In the genomic region with DNA sequence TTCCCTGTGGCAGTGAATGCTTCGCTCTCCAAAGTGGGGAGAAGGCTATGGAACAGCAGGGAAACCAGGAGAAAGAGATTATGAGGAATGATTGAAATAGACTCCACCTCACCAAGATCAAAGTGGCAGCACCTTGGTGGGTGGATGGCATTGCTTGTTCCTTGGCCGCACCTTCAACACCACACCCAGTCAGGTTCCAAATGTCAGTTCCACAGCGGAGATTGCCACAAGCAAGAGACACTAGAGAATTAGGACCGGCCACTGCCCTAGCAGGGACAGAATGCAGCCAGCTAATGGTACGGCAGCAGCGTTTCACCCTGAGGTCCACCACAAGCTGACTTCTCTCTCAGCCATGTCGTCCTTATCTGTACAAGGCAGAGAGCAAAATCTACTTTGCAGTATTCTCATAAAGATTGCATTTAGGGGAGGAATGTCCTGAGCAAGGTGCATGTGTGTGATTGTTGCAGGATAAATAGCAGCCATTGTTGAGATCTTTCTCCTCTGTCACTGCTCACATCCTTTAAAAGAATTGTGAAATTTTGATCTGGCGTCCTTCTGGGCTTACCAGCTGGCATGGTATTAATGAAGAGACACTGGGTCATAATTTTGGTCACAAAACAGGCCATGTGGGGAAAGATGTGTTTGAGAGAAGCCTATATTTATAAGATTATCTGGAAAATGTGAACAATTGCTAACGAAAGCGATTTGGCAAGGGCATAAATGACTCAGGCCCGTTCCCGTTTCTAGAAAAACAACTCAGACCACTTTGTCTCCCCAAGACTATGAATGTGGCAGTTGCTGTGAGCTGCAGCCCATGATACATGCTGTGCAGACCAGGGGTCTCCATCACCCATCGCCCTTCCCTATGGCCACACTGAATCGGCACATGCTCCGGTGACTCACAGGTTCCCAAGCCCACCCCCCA, we compare ENCODE assay signal across 1 cellular context.
TF ChIP-seq lines count a peak whose summit lies in the region.

No MANE protein-coding gene starts in this region.

TF ChIP-seq in K562, 482 proteins besides CTCF, POLR2A, EP300 and RAD21 (continued from another document and continues in another):
- TF ChIP-seq, protein P1, sequence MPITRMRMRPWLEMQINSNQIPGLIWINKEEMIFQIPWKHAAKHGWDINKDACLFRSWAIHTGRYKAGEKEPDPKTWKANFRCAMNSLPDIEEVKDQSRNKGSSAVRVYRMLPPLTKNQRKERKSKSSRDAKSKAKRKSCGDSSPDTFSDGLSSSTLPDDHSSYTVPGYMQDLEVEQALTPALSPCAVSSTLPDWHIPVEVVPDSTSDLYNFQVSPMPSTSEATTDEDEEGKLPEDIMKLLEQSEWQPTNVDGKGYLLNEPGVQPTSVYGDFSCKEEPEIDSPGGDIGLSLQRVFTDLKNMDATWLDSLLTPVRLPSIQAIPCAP (CRISPR knock-in tag; IDR thresholded peaks at IDR 0.05; ENCODE audit: borderline replicate concordance) = no peak
- 0 out of 2 replicates have a peak, but pooled peaks have one; percentile 20 for TF ChIP-seq SOX6 (IDR thresholded peaks at IDR 0.05)
- no peak for TF ChIP-seq ZNF707 (CRISPR knock-in tag; conservative IDR thresholded peaks at IDR 0.05)
- TF ChIP-seq ARNT (IDR thresholded peaks at IDR 0.05) = no peak
- TF ChIP-seq SMARCE1 (IDR thresholded peaks at IDR 0.05) = no peak
- TF ChIP-seq MTA2 (IDR thresholded peaks at IDR 0.05; ENCODE audit: low read depth) = peak; percentile 43; the same call in 1 of the 2 replicates
- no peak for TF ChIP-seq FOS (IDR thresholded peaks at IDR 0.05; ENCODE audit: extremely low read depth, insufficient read length)
- peak; percentile 78 for TF ChIP-seq CBFA2T3 (IDR thresholded peaks at IDR 0.05)
- TF ChIP-seq, protein P2, sequence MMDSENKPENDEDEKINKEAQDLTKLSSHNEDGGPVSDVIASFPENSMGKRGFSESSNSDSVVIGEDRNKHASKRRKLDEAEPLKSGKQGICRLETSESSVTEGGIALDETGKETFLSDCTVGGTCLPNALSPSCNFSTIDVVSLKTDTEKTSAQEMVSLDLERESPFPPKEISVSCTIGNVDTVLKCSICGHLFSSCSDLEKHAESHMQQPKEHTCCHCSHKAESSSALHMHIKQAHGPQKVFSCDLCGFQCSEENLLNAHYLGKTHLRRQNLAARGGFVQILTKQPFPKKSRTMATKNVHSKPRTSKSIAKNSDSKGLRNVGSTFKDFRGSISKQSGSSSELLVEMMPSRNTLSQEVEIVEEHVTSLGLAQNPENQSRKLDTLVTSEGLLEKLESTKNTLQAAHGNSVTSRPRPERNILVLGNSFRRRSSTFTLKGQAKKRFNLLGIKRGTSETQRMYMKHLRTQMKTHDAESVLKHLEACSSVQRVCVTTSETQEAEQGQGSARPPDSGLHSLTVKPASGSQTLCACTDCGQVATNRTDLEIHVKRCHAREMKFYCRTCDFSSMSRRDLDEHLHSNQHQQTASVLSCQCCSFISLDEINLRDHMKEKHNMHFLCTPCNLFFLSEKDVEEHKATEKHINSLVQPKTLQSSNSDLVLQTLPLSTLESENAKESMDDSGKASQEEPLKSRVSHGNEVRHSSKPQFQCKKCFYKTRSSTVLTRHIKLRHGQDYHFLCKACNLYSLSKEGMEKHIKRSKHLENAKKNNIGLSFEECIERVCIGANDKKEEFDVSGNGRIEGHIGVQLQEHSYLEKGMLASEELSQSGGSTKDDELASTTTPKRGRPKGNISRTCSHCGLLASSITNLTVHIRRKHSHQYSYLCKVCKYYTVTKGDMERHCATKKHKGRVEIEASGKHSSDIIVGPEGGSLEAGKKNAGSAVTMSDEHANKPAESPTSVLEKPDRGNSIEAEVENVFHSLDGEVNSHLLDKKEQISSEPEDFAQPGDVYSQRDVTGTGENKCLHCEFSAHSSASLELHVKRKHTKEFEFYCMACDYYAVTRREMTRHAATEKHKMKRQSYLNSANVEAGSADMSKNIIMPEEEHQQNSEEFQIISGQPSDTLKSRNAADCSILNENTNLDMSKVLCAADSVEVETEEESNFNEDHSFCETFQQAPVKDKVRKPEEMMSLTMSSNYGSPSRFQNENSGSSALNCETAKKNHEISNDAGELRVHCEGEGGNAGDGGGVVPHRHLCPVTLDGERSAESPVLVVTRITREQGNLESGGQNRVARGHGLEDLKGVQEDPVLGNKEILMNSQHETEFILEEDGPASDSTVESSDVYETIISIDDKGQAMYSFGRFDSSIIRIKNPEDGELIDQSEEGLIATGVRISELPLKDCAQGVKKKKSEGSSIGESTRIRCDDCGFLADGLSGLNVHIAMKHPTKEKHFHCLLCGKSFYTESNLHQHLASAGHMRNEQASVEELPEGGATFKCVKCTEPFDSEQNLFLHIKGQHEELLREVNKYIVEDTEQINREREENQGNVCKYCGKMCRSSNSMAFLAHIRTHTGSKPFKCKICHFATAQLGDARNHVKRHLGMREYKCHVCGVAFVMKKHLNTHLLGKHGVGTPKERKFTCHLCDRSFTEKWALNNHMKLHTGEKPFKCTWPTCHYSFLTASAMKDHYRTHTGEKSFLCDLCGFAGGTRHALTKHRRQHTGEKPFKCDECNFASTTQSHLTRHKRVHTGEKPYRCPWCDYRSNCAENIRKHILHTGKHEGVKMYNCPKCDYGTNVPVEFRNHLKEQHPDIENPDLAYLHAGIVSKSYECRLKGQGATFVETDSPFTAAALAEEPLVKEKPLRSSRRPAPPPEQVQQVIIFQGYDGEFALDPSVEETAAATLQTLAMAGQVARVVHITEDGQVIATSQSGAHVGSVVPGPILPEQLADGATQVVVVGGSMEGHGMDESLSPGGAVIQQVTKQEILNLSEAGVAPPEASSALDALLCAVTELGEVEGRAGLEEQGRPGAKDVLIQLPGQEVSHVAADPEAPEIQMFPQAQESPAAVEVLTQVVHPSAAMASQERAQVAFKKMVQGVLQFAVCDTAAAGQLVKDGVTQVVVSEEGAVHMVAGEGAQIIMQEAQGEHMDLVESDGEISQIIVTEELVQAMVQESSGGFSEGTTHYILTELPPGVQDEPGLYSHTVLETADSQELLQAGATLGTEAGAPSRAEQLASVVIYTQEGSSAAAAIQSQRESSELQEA (IDR thresholded peaks at IDR 0.05; ENCODE audit: low read depth) = no peak
- TF ChIP-seq STAT5A (IDR thresholded peaks at IDR 0.05; ENCODE audit: borderline replicate concordance, low read length) = 0 out of 2 replicates have a peak, but pooled peaks have one; percentile 20
- TF ChIP-seq TEAD1 (CRISPR knock-in tag; IDR thresholded peaks at IDR 0.05) = 0 out of 4 replicates have a peak, but pooled peaks of 1 of the 2 experiments have one; percentile 51
- TF ChIP-seq, protein P3, sequence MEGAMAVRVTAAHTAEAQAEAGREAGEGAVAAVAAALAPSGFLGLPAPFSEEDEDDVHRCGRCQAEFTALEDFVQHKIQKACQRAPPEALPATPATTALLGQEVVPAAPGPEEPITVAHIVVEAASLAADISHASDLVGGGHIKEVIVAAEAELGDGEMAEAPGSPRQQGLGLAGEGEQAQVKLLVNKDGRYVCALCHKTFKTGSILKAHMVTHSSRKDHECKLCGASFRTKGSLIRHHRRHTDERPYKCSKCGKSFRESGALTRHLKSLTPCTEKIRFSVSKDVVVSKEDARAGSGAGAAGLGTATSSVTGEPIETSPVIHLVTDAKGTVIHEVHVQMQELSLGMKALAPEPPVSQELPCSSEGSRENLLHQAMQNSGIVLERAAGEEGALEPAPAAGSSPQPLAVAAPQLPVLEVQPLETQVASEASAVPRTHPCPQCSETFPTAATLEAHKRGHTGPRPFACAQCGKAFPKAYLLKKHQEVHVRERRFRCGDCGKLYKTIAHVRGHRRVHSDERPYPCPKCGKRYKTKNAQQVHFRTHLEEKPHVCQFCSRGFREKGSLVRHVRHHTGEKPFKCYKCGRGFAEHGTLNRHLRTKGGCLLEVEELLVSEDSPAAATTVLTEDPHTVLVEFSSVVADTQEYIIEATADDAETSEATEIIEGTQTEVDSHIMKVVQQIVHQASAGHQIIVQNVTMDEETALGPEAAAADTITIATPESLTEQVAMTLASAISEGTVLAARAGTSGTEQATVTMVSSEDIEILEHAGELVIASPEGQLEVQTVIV (CRISPR knock-in tag; IDR thresholded peaks at IDR 0.05; ENCODE audit: borderline replicate concordance) = no peak
- TF ChIP-seq HMGN3 (IDR thresholded peaks at IDR 0.05; ENCODE audit: borderline replicate concordance, extremely low read depth, insufficient read length, low read depth, low read length) = no peak
- TF ChIP-seq FOSL1 (tag; conservative IDR thresholded peaks at IDR 0.05) = no peak
- TF ChIP-seq JUN (IDR thresholded peaks at IDR 0.05; ENCODE audit: borderline replicate concordance, low read depth, low read length) = no peak
- TF ChIP-seq JUN (CRISPR knock-in tag; IDR thresholded peaks at IDR 0.05; ENCODE audit: borderline replicate concordance) = no peak
- TF ChIP-seq ZNF41 (CRISPR knock-in tag; conservative IDR thresholded peaks at IDR 0.05) = no peak
- peak; percentile 86 for TF ChIP-seq TEAD4 (IDR thresholded peaks at IDR 0.05; ENCODE audit: low read length)
- no peak for TF ChIP-seq TEAD4 (CRISPR knock-in tag; IDR thresholded peaks at IDR 0.05; ENCODE audit: borderline replicate concordance)
- 0 out of 2 replicates have a peak, but pooled peaks have one; percentile 15 for TF ChIP-seq KLF16 (IDR thresholded peaks at IDR 0.05)
- no peak for TF ChIP-seq ZNF408 (CRISPR knock-in tag; IDR thresholded peaks at IDR 0.05; ENCODE audit: low read depth)
- no peak for TF ChIP-seq EGR1 (conservative IDR thresholded peaks at IDR 0.05)
- TF ChIP-seq TCF3 (CRISPR knock-in tag; IDR thresholded peaks at IDR 0.05) = peak; percentile 80
- TF ChIP-seq GATAD2A (IDR thresholded peaks at IDR 0.05) = no peak
- no peak for TF ChIP-seq RBBP5 (IDR thresholded peaks at IDR 0.05; ENCODE audit: borderline replicate concordance, insufficient read depth, low read length, poor library complexity, severe bottlenecking)
- TF ChIP-seq CBFA2T2 (conservative IDR thresholded peaks at IDR 0.05) = peak; percentile 63
- TF ChIP-seq ZNF239 (CRISPR knock-in tag; IDR thresholded peaks at IDR 0.05) = no peak
- no peak for TF ChIP-seq ZNF143 (CRISPR knock-in tag; IDR thresholded peaks at IDR 0.05)
- TF ChIP-seq, protein P4, sequence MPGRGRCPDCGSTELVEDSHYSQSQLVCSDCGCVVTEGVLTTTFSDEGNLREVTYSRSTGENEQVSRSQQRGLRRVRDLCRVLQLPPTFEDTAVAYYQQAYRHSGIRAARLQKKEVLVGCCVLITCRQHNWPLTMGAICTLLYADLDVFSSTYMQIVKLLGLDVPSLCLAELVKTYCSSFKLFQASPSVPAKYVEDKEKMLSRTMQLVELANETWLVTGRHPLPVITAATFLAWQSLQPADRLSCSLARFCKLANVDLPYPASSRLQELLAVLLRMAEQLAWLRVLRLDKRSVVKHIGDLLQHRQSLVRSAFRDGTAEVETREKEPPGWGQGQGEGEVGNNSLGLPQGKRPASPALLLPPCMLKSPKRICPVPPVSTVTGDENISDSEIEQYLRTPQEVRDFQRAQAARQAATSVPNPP (IDR thresholded peaks at IDR 0.05; ENCODE audit: borderline replicate concordance, insufficient read depth, insufficient read length) = no peak
- TF ChIP-seq ELF1 (tag; IDR thresholded peaks at IDR 0.05) = no peak
- no peak for TF ChIP-seq KDM5B (IDR thresholded peaks at IDR 0.05; ENCODE audit: insufficient replicate concordance, low read depth, low read length)
- TF ChIP-seq ZKSCAN1 (IDR thresholded peaks at IDR 0.05; ENCODE audit: low read depth, low read length) = no peak
- no peak for TF ChIP-seq HLTF (IDR thresholded peaks at IDR 0.05)
- TF ChIP-seq, protein P5, sequence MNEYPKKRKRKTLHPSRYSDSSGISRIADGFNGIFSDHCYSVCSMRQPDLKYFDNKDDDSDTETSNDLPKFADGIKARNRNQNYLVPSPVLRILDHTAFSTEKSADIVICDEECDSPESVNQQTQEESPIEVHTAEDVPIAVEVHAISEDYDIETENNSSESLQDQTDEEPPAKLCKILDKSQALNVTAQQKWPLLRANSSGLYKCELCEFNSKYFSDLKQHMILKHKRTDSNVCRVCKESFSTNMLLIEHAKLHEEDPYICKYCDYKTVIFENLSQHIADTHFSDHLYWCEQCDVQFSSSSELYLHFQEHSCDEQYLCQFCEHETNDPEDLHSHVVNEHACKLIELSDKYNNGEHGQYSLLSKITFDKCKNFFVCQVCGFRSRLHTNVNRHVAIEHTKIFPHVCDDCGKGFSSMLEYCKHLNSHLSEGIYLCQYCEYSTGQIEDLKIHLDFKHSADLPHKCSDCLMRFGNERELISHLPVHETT (CRISPR knock-in tag; conservative IDR thresholded peaks at IDR 0.05 in 1 of 2, IDR thresholded peaks at IDR 0.05 in 1 of 2) = no peak
- TF ChIP-seq NFXL1 (CRISPR knock-in tag; IDR thresholded peaks at IDR 0.05) = no peak
- no peak for TF ChIP-seq HDAC6 (IDR thresholded peaks at IDR 0.05; ENCODE audit: low read depth, low read length)
- TF ChIP-seq, protein P6, sequence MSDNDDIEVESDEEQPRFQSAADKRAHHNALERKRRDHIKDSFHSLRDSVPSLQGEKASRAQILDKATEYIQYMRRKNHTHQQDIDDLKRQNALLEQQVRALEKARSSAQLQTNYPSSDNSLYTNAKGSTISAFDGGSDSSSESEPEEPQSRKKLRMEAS (CRISPR knock-in tag; IDR thresholded peaks at IDR 0.05) = no peak
- TF ChIP-seq SIN3A (IDR thresholded peaks at IDR 0.05; ENCODE audit: borderline replicate concordance in 2 of 2, control insufficient read depth in 1 of 2, low read depth in 2 of 2, low read length in 2 of 2) = no peak
- TF ChIP-seq, protein P7, sequence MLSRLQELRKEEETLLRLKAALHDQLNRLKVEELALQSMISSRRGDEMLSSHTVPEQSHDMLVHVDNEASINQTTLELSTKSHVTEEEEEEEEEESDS (CRISPR knock-in tag; IDR thresholded peaks at IDR 0.05) = no peak
- peak; percentile 64 for TF ChIP-seq TAL1 (IDR thresholded peaks at IDR 0.05)
- TF ChIP-seq, protein P8, sequence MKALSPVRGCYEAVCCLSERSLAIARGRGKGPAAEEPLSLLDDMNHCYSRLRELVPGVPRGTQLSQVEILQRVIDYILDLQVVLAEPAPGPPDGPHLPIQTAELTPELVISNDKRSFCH (CRISPR knock-in tag; IDR thresholded peaks at IDR 0.05) = no peak
- TF ChIP-seq, protein P8 (tag; IDR thresholded peaks at IDR 0.05) = no peak
- TF ChIP-seq ATF7 (IDR thresholded peaks at IDR 0.05) = no peak
- no peak for TF ChIP-seq SRSF9 (IDR thresholded peaks at IDR 0.05; ENCODE audit: borderline replicate concordance, low read depth, low read length)
- TF ChIP-seq NRF1 (conservative IDR thresholded peaks at IDR 0.05 in 1 of 2, IDR thresholded peaks at IDR 0.05 in 1 of 2) = no peak
- no peak for TF ChIP-seq MEIS2 (IDR thresholded peaks at IDR 0.05; ENCODE audit: partially characterized antibody)
- TF ChIP-seq, protein P9, sequence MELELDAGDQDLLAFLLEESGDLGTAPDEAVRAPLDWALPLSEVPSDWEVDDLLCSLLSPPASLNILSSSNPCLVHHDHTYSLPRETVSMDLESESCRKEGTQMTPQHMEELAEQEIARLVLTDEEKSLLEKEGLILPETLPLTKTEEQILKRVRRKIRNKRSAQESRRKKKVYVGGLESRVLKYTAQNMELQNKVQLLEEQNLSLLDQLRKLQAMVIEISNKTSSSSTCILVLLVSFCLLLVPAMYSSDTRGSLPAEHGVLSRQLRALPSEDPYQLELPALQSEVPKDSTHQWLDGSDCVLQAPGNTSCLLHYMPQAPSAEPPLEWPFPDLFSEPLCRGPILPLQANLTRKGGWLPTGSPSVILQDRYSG (tag; conservative IDR thresholded peaks at IDR 0.05; ENCODE audit: low read depth) = no peak
- TF ChIP-seq ZNF311 (CRISPR knock-in tag; IDR thresholded peaks at IDR 0.05) = no peak
